30 cellular contexts compared by ENCODE assay signal in genomic region chr2:226273440-226273839, GRCh38.
"Had no signal": no experiment of that assay in that cellular context is flagged by ENCODE, and none has a peak within 500 bp of the region (broad histone marks: within the 10 kb centered on the region; RNA-seq: fewer than 3 reads in every experiment).

No MANE protein-coding gene starts in this region.

- ATAC-seq: activated CD4-positive, CD25-positive, alpha-beta regulatory T cell treated with anti-CD3 and anti-CD28 coated beads, Interleukin-2, amount 50 U/mL, for 24 hours; body of pancreas; left lung; lower lobe of right lung; right lobe of liver; stimulated activated effector memory CD8-positive, alpha-beta T cell treated with anti-CD3 and anti-CD28 coated beads, Interleukin-12 subunit alpha, Interleukin-12 subunit beta, amount 100 ng/mL, for 72 hours; T-helper 17 cell had no signal

- H3K27ac Mint-ChIP-seq: activated naive CD4-positive, alpha-beta T cell treated with anti-CD3 and anti-CD28 coated beads for 36 hours; activated naive CD8-positive, alpha-beta T cell treated with anti-CD3 and anti-CD28 coated beads for 36 hours; activated T-helper 1 cell treated with anti-CD3 and anti-CD28 coated beads, Interleukin-12 subunit alpha, Interleukin-12 subunit beta, Interleukin-2, Interleukin-4 antibody, amounts not matched to agents 30 ng/mL and 10 ng/mL and 1 ng/mL, durations not matched to agents 14 hours and 24 hours and 36 hours; nephron; stimulated activated effector memory CD8-positive, alpha-beta T cell treated with anti-CD3 and anti-CD28 coated beads, Interleukin-12 subunit alpha, Interleukin-12 subunit beta, amount 100 ng/mL, for 72 hours; stimulated activated naive CD8-positive, alpha-beta T cell treated with anti-CD3 and anti-CD28 coated beads, Interleukin-15, Interleukin-2, amounts not matched to agents 100 ng/mL and 50 ng/mL, for 24 hours; T-helper 17 cell had no signal

- H3K4me3 Mint-ChIP-seq: activated naive CD4-positive, alpha-beta T cell treated with anti-CD3 and anti-CD28 coated beads for 36 hours; activated naive CD8-positive, alpha-beta T cell treated with anti-CD3 and anti-CD28 coated beads for 36 hours; activated T-helper 1 cell treated with anti-CD3 and anti-CD28 coated beads, Interleukin-12 subunit alpha, Interleukin-12 subunit beta, Interleukin-2, Interleukin-4 antibody, amounts not matched to agents 30 ng/mL and 10 ng/mL and 1 ng/mL, durations not matched to agents 14 hours and 24 hours and 36 hours; nephron; stimulated activated effector memory CD8-positive, alpha-beta T cell treated with anti-CD3 and anti-CD28 coated beads, Interleukin-12 subunit alpha, Interleukin-12 subunit beta, amount 100 ng/mL, for 72 hours; stimulated activated naive CD8-positive, alpha-beta T cell treated with anti-CD3 and anti-CD28 coated beads, Interleukin-15, Interleukin-2, amounts not matched to agents 100 ng/mL and 50 ng/mL, for 24 hours; T-helper 17 cell had no signal

- H3K4me1 Mint-ChIP-seq: activated naive CD8-positive, alpha-beta T cell treated with anti-CD3 and anti-CD28 coated beads for 36 hours; nephron; stimulated activated effector memory CD8-positive, alpha-beta T cell treated with anti-CD3 and anti-CD28 coated beads, Interleukin-12 subunit alpha, Interleukin-12 subunit beta, amount 100 ng/mL, for 72 hours; T-helper 17 cell had no signal

- H3K36me3 Mint-ChIP-seq: activated naive CD8-positive, alpha-beta T cell treated with anti-CD3 and anti-CD28 coated beads for 36 hours; stimulated activated effector memory CD8-positive, alpha-beta T cell treated with anti-CD3 and anti-CD28 coated beads, Interleukin-12 subunit alpha, Interleukin-12 subunit beta, amount 100 ng/mL, for 72 hours had no signal

- DNase-seq: activated CD4-positive, alpha-beta T cell treated with anti-CD3 and anti-CD28 coated beads for 48 hours; activated CD4-positive, alpha-beta T cell treated with anti-CD3 and anti-CD28 coated beads, Interleukin-2, amount 50 U/mL, for 48 hours; activated CD8-positive, alpha-beta memory T cell treated with anti-CD3 and anti-CD28 coated beads for 24 hours; activated effector memory CD4-positive, alpha-beta T cell treated with anti-CD3 and anti-CD28 coated beads, Interleukin-2, amount 50 U/mL, for 16 hours; activated naive CD4-positive, alpha-beta T cell treated with anti-CD3 and anti-CD28 coated beads for 36 hours; activated naive CD8-positive, alpha-beta T cell treated with anti-CD3 and anti-CD28 coated beads for 36 hours; adrenal gland; aorta; body of pancreas; cerebellar nuclear complex; colonic mucosa; effector memory CD4-positive, alpha-beta T cell; heart left ventricle; kidney glomerular epithelial cell; left lung; lower lobe of right lung; mesendoderm; right lobe of liver; small intestine; stimulated activated CD4-positive, alpha-beta T cell treated with anti-CD3 and anti-CD28 coated beads, Interleukin-4, amount 100 ng/mL, for 24 hours; T-helper 17 cell; T1000; trophoblast cell; uterus; WERI-Rb-1 had no signal

- H3K9me3 Mint-ChIP-seq: activated naive CD4-positive, alpha-beta T cell treated with anti-CD3 and anti-CD28 coated beads for 36 hours; activated naive CD8-positive, alpha-beta T cell treated with anti-CD3 and anti-CD28 coated beads for 36 hours; activated T-helper 1 cell treated with anti-CD3 and anti-CD28 coated beads, Interleukin-12 subunit alpha, Interleukin-12 subunit beta, Interleukin-2, Interleukin-4 antibody, amounts not matched to agents 30 ng/mL and 10 ng/mL and 1 ng/mL, durations not matched to agents 14 hours and 24 hours and 36 hours; stimulated activated effector memory CD8-positive, alpha-beta T cell treated with anti-CD3 and anti-CD28 coated beads, Interleukin-12 subunit alpha, Interleukin-12 subunit beta, amount 100 ng/mL, for 72 hours; stimulated activated naive CD8-positive, alpha-beta T cell treated with anti-CD3 and anti-CD28 coated beads, Interleukin-15, Interleukin-2, amounts not matched to agents 100 ng/mL and 50 ng/mL, for 24 hours had no signal
